Comparison of ENCODE assay signal across 8 cellular contexts in the genomic region with DNA sequence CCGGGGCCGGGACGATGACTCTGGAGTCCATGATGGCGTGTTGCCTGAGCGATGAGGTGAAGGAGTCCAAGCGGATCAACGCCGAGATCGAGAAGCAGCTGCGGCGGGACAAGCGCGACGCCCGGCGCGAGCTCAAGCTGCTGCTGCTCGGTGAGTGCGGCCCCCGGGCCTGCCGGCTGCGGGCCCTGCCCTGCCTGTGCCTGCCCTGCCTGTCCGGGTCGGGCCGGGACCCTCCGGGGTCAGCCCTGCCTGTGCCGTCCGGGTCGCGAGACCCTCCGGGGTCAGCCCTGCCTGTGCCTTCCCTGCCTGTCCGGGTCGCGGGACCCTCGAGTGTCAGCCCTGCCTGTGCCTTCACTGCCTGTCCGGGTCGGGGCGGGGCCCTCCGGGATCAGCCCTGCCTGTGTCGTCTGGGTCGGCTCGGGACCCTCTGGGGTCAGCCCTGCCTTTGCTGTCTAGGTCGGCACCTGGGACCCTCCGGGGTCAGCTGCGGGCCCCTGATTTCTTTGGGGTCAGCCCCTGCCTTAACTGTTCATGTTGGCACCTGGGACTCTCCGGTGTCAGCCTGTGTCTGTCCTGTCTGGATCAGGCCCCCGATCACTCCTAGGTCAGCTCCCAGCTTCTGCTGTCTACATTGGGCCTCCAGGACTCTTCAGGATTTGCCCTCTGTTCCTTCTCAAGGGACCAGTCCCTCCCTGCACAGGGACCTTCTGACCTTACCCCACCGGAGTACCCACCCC. TPM values are rescaled to one million over a fixed set of nuclear protein-coding genes. Genes with fewer than 3 reads are reported as not detected.
DNase-seq lines count a peak whose midpoint lies in the region; ATAC-seq, FAIRE-seq and TF ChIP-seq lines count a peak whose summit lies in the region.

No MANE protein-coding gene starts in this region.

- peak; percentile 14 for ATAC-seq in HG02973 (IDR thresholded peaks at IDR 0.05; ENCODE audit: unreplicated experiment)

- TF ChIP-seq CTCF in D721Med (IDR thresholded peaks at IDR 0.05; ENCODE audit: insufficient read depth, missing control alignments) = no peak
- no peak for TF ChIP-seq CTCF in WERI-Rb-1 (IDR thresholded peaks at IDR 0.05; ENCODE audit: low read depth, low read length)
- no peak for TF ChIP-seq CTCF in endodermal cell (conservative IDR thresholded peaks at IDR 0.05)
- no peak for TF ChIP-seq CTCF in GM20000 (IDR thresholded peaks at IDR 0.05; ENCODE audit: extremely low read depth, missing control alignments)

- H3K27me3 ChIP-seq in WERI-Rb-1 (ENCODE audit: insufficient read depth, low read depth, severe bottlenecking) (no peaks in the 10 kb centered on the region), endodermal cell (ENCODE audit: control insufficient read depth, insufficient read depth, low read length, poor library complexity, severe bottlenecking) (no peaks in the 10 kb centered on the region), neuron (ENCODE audit: insufficient read depth, low read length) (no peaks in the 10 kb centered on the region)

- H3K4me3 Mint-ChIP-seq in endodermal cell = peak overlapping the region; percentile 76

- H3K4me1 Mint-ChIP-seq in endodermal cell = peaks cover 16% of the 10 kb centered on the region

- H3K9me3 ChIP-seq in WERI-Rb-1 (ENCODE audit: severe bottlenecking) = no peaks in the 10 kb centered on the region
- no peaks in the 10 kb centered on the region for H3K9me3 ChIP-seq in endodermal cell (ENCODE audit: control insufficient read depth, low read length)
- no peaks in the 10 kb centered on the region for H3K9me3 ChIP-seq in neuron (ENCODE audit: low read length)

- FAIRE-seq in D721Med (lab: Jason Lieb, UNC) = no peak

- WGBS in endodermal cell (ENCODE audit: insufficient coverage in 1 of 2, insufficient read length in 1 of 2), 2 experiments = 2% methylated on average over 39 to 48 of the region's 48 CpGs

- H3K27ac Mint-ChIP-seq in endodermal cell = peak overlapping the region; percentile 83

- H3K9ac ChIP-seq in endodermal cell (ENCODE audit: extremely low read depth, low read length, poor library complexity, severe bottlenecking) = peak overlapping the region; percentile 74

- no peak overlapping the region for H2AFZ ChIP-seq in neuron (ENCODE audit: low read depth, low read length)

- H3K27ac ChIP-seq in WERI-Rb-1 (peak overlapping the region; percentile 72), endodermal cell (ENCODE audit: low read depth, low read length) (no peak overlapping the region)

- H3K27me3 Mint-ChIP-seq in endodermal cell (ENCODE audit: insufficient read depth) = no peaks in the 10 kb centered on the region

- DNase-seq in D721Med (ENCODE audit: insufficient read length, low spot score) = peak; percentile 19
- no peak for DNase-seq in WERI-Rb-1
- DNase-seq in endodermal cell = peak; percentile 69
- no peak for DNase-seq in GM20000 (ENCODE audit: low spot score)
- no peak for DNase-seq in NCI-H187 treated with DMSO at 0.1 percent for 48 hours (lab: John Stamatoyannopoulos, UW)
- no peak for DNase-seq in iPS-NIHi11 (ENCODE audit: low spot score)

- no peaks in the 10 kb centered on the region for H3K9me3 Mint-ChIP-seq in endodermal cell

- H3K4me3 ChIP-seq in WERI-Rb-1 (ENCODE audit: low read depth, low read length) (peak overlapping the region; percentile 74), endodermal cell (ENCODE audit: low read length) (peak overlapping the region; percentile 88), neuron (ENCODE audit: low read length) (peak overlapping the region; percentile 83)

- H3K4me1 ChIP-seq in endodermal cell (ENCODE audit: control insufficient read depth, insufficient read depth, low read length) (peaks cover 7% of the 10 kb centered on the region), neuron (ENCODE audit: insufficient read depth, low read length) (peaks cover 18% of the 10 kb centered on the region)

- H3K36me3 ChIP-seq in WERI-Rb-1 = peaks cover 3% of the 10 kb centered on the region; the same call in 1 of the 2 replicates
- no peaks in the 10 kb centered on the region for H3K36me3 ChIP-seq in endodermal cell (ENCODE audit: control insufficient read depth, insufficient read depth, low read length)
- H3K36me3 ChIP-seq in neuron (ENCODE audit: insufficient read depth, low read length) = peaks cover 2% of the 10 kb centered on the region

- H3K36me3 Mint-ChIP-seq in endodermal cell (ENCODE audit: low read depth) = no peaks in the 10 kb centered on the region

RNA-seq across cellular contexts. Expression of a gene that starts 0.6 kb away (rescaled TPM):
- total RNA-seq in endodermal cell = 10 to 100 TPM; 26.5 to 29.0 TPM
- 21.8 TPM for polyA plus RNA-seq in endodermal cell (2013, experiment 1 of 2)
- polyA plus RNA-seq in endodermal cell (2013, experiment 2 of 2) = 17.4 TPM

RNA-seq across cellular contexts. Expression of a gene that starts 32.5 kb away (rescaled TPM):
- 100 to 1,000 TPM; 488 to 575 TPM for total RNA-seq in endodermal cell
- 171 TPM for polyA plus RNA-seq in endodermal cell (2013, experiment 1 of 2)
- polyA plus RNA-seq in endodermal cell (2013, experiment 2 of 2) = 199 TPM

RNA-seq across cellular contexts. Expression of a gene that starts 41.0 kb away (rescaled TPM):
- not detected for total RNA-seq in endodermal cell
- polyA plus RNA-seq in endodermal cell (2013, experiment 1 of 2) = not detected
- not detected for polyA plus RNA-seq in endodermal cell (2013, experiment 2 of 2)

Comparison
In these comparisons a context has a peak if more than half of its experiments do, and no peak if none do; other contexts are left out.
1. DNase-seq: peak in D721Med (single experiment) and endodermal cell (single experiment); none in WERI-Rb-1 (single experiment), GM20000 (single experiment), NCI-H187 treated with DMSO at 0.1 percent for 48 hours (single experiment) and iPS-NIHi11 (single experiment).
2. Peak in every context shown above with its lines, with median percentiles within 50 percentile points of each other: H3K4me3 ChIP-seq.